Comparison of ENCODE assay signal across 24 cellular contexts in genomic region chr5:7837401-7837800, GRCh38. TPM values are rescaled to one million over a fixed set of nuclear protein-coding genes. Genes with fewer than 3 reads are reported as not detected.
"Had no signal": no experiment of that assay in that cellular context is flagged by ENCODE, and none has a peak within 500 bp of the region (broad histone marks: within the 10 kb centered on the region; RNA-seq: fewer than 3 reads in every experiment).

No MANE protein-coding gene starts in this region.

- DNase-seq: activated CD4-positive, alpha-beta T cell treated with anti-CD3 and anti-CD28 coated beads for 4 hours; activated CD4-positive, alpha-beta T cell treated with anti-CD3 and anti-CD28 coated beads, Interleukin-2, amount 50 U/mL, for 4 hours; activated effector memory CD4-positive, alpha-beta T cell treated with anti-CD3 and anti-CD28 coated beads, Interleukin-2, amount 50 U/mL, for 16 hours; activated naive CD4-positive, alpha-beta T cell treated with anti-CD3 and anti-CD28 coated beads, Interleukin-2, amount 10 ng/mL, durations not matched to agents 7 days and 5 days; activated naive CD8-positive, alpha-beta T cell treated with anti-CD3 and anti-CD28 coated beads, Interleukin-2, amount 10 ng/mL, durations not matched to agents 7 days and 5 days; effector CD4-positive, alpha-beta T cell; esophagus squamous epithelium; foreskin melanocyte; left colon; lower lobe of right lung; mesendoderm; natural killer cell; sigmoid colon; small intestine; stimulated activated CD4-positive, alpha-beta T cell treated with anti-CD3 and anti-CD28 coated beads, Interleukin-4, amount 100 ng/mL, for 24 hours; stimulated activated naive CD8-positive, alpha-beta T cell treated with anti-CD3 and anti-CD28 coated beads, Interleukin-15, amount 100 ng/mL, for 72 hours; substantia nigra; thyroid gland; upper lobe of left lung had no signal

- H3K4me3 ChIP-seq: breast epithelium, esophagus squamous epithelium, lower lobe of right lung, sigmoid colon, thyroid gland, upper lobe of left lung, vagina had no signal

- H3K36me3 ChIP-seq: breast epithelium, esophagus squamous epithelium, lower lobe of right lung, sigmoid colon, thyroid gland, upper lobe of left lung, vagina had no signal

- H3K27me3 ChIP-seq: breast epithelium, esophagus squamous epithelium, sigmoid colon, thyroid gland, upper lobe of left lung, vagina had no signal

- ATAC-seq: left colon; lower lobe of right lung; natural killer cell; stimulated activated effector memory CD8-positive, alpha-beta T cell treated with anti-CD3 and anti-CD28 coated beads, Interleukin-12 subunit alpha, Interleukin-12 subunit beta, amount 100 ng/mL, for 72 hours; stimulated activated naive CD8-positive, alpha-beta T cell treated with anti-CD3 and anti-CD28 coated beads, Interleukin-15, amount 100 ng/mL, for 72 hours had no signal

- H3K9me3 ChIP-seq: breast epithelium, esophagus squamous epithelium, lower lobe of right lung, sigmoid colon, thyroid gland, upper lobe of left lung, vagina had no signal

- H3K27ac ChIP-seq: breast epithelium, esophagus squamous epithelium, lower lobe of right lung, sigmoid colon, thyroid gland, upper lobe of left lung, vagina had no signal

- H3K4me1 ChIP-seq: breast epithelium, esophagus squamous epithelium, lower lobe of right lung, sigmoid colon, upper lobe of left lung, vagina had no signal

RNA-seq across cellular contexts. Expression of gene CFAP90, which starts 13.5 kb away (rescaled TPM):
- total RNA-seq: activated naive CD8-positive, alpha-beta T cell treated with anti-CD3 and anti-CD28 coated beads, Interleukin-2, amount 10 ng/mL, durations not matched to agents 7 days and 5 days; esophagus squamous epithelium; left colon; mononuclear cell; natural killer cell; T-helper 1 cell treated with Interleukin-12 subunit alpha and Interleukin-12 subunit beta and Interleukin-4 antibody, amounts not matched to agents 30 ng/mL and 1 ng/mL, for 36 hours had no signal
